ENCODE assay signal across 14 cellular contexts in the genomic region with DNA sequence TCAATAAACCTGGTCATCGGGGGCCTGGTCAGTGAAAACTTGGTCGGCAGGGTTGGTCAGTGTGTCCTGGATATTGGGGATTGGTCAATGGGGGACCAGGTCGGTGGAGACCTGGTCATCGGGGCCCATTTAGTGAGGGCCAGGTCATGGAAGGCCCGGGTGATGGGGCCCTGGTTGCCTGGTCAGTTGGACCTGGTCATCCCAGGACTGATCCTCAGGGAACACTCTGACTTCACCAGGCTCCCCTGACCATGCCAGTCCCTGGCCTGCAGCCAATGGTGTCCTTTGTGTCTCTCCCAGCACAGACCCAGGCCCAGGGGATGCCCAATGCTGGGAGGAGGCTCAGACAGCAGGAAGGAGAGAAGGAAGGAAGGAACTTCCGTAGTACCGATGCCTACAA. TPM values are rescaled to one million over a fixed set of nuclear protein-coding genes. Genes with fewer than 3 reads are reported as not detected.
A peak's percentile ranks its signal among the peaks of the same experiment; 100 is the strongest.
DNase-seq lines count a peak whose midpoint lies in the region; ATAC-seq, FAIRE-seq and TF ChIP-seq lines count a peak whose summit lies in the region.
"Had no signal": no experiment of that assay in that cellular context is flagged by ENCODE, and none has a peak within 500 bp of the region (broad histone marks: within the 10 kb centered on the region; RNA-seq: fewer than 3 reads in every experiment).

No MANE protein-coding gene starts in this region.

- TF ChIP-seq CTCF in lower lobe of right lung (IDR thresholded peaks at IDR 0.05) (no peak), spleen (IDR thresholded peaks at IDR 0.05 in 8 of 11, conservative IDR thresholded peaks at IDR 0.05 in 3 of 11) (no peak)

- DNase-seq in GM12892 (ENCODE audit: insufficient read length): peak; percentile 17
- DNase-seq in HTR-8/SVneo (ENCODE audit: insufficient read length, low spot score): no peak
- peak; percentile 37 for DNase-seq in lower lobe of right lung
- DNase-seq in spleen: peak; percentile 43
- DNase-seq in NCI-H345 treated with DMSO at 0.1 percent for 48 hours (lab: John Stamatoyannopoulos, UW; ENCODE audit: unreplicated experiment): no peak
- DNase-seq: CD8-positive, alpha-beta T cell; COR-L47; DND-41; GDM1; GM23248 had no signal

- no peak for ATAC-seq in lower lobe of right lung
- ATAC-seq in HG03432 (IDR thresholded peaks at IDR 0.05; ENCODE audit: unreplicated experiment): no peak
- no peak for ATAC-seq in HG03354 (IDR thresholded peaks at IDR 0.05; ENCODE audit: poor library complexity, severe bottlenecking, unreplicated experiment)
- ATAC-seq: CD8-positive, alpha-beta T cell; HCT116 had no signal

- TF ChIP-seq POLR2A in GM12892 (IDR thresholded peaks at IDR 0.05; ENCODE audit: low read depth, low read length): no peak
- TF ChIP-seq POLR2A in spleen (IDR thresholded peaks at IDR 0.05): no peak

- 78 to 87% (median 85%) methylated on average over 6 to 7 of the region's 7 CpGs for WGBS in spleen, 5 donors

- H3K9me3 ChIP-seq in lower lobe of right lung (no peaks in the 10 kb centered on the region), spleen (no peaks in the 10 kb centered on the region)

- H3K36me3 ChIP-seq in lower lobe of right lung (no peaks in the 10 kb centered on the region), spleen (no peaks in the 10 kb centered on the region)

- H3K4me1 ChIP-seq in lower lobe of right lung: no peaks in the 10 kb centered on the region
- H3K4me1 ChIP-seq in spleen: no peaks in the 10 kb centered on the region

- no peak overlapping the region for H3K4me3 ChIP-seq in lower lobe of right lung
- no peak overlapping the region for H3K4me3 ChIP-seq in spleen
- H3K4me3 ChIP-seq: GM23248 had no signal

- H3K27me3 ChIP-seq in lower lobe of right lung (ENCODE audit: low read depth): no peaks in the 10 kb centered on the region
- no peaks in the 10 kb centered on the region for H3K27me3 ChIP-seq in spleen (replicated peaks in 1 of 7)

- intact Hi-C loops in lower lobe of right lung (cut with DNase I) (no loop called here), spleen (cut with DNase I; ENCODE audit: low total_unique reads) (no loop called here)

- no peak for FAIRE-seq in GM12892 (lab: Jason Lieb, UNC)
- peak; percentile 23 for FAIRE-seq in HTR-8/SVneo (lab: Jason Lieb, UNC)
- FAIRE-seq: H54 had no signal

- H3K27ac ChIP-seq in lower lobe of right lung (no peak overlapping the region), spleen (no peak overlapping the region)
- H3K27ac ChIP-seq: GM23248 had no signal

RNA-seq across cellular contexts. Expression of gene TPM4, which starts 42.1 kb away (rescaled TPM):
- polyA plus RNA-seq in GM12892 (2012; ENCODE audit: missing spikeins): 494 TPM
- total RNA-seq in lower lobe of right lung (319 TPM), spleen (100 to 1,000 TPM; 352 to 760 (median 443) TPM)
- 100 to 1,000 TPM; 181 to 403 (median 238) TPM for polyA plus RNA-seq in spleen

Comparison
In these comparisons a context has a peak if more than half of its experiments do, and no peak if none do; other contexts are left out.
1. DNase-seq: peak in GM12892 (single experiment), lower lobe of right lung (single experiment) and spleen (single experiment); none in HTR-8/SVneo (single experiment) and NCI-H345 treated with DMSO at 0.1 percent for 48 hours (single experiment).